ENCODE assay signal across 22 cellular contexts in genomic region chr13:23844132-23844531, GRCh38. TPM values are rescaled to one million over a fixed set of nuclear protein-coding genes. Genes with fewer than 3 reads are reported as not detected.
"Had no signal": no experiment of that assay in that cellular context is flagged by ENCODE, and none has a peak within 500 bp of the region (broad histone marks: within the 10 kb centered on the region; RNA-seq: fewer than 3 reads in every experiment).

No MANE protein-coding gene starts in this region.

- H2AFZ ChIP-seq: hepatocyte had no signal

- H3K4me2 ChIP-seq: hepatocyte had no signal

- H3K36me3 ChIP-seq: breast epithelium, thyroid gland had no signal

- H3K27me3 Mint-ChIP-seq: activated CD4-positive, alpha-beta memory T cell treated with anti-CD3 and anti-CD28 coated beads, Interleukin-2, amount 10 ng/mL, durations not matched to agents 7 days and 5 days; activated CD4-positive, alpha-beta T cell treated with anti-CD3 and anti-CD28 coated beads for 36 hours; activated naive CD4-positive, alpha-beta T cell treated with anti-CD3 and anti-CD28 coated beads, Interleukin-2, amount 10 ng/mL, durations not matched to agents 7 days and 5 days; activated T-cell treated with anti-CD3 and anti-CD28 coated beads, Interleukin-2, amount 50 U/mL, for 24 hours; naive thymus-derived CD4-positive, alpha-beta T cell had no signal

- H3K27ac ChIP-seq: breast epithelium, coronary artery, foreskin keratinocyte, hepatocyte, sigmoid colon, thyroid gland had no signal

- ATAC-seq: activated CD4-positive, alpha-beta T cell treated with anti-CD3 and anti-CD28 coated beads for 36 hours; foreskin keratinocyte; mucosa of descending colon; naive thymus-derived CD4-positive, alpha-beta T cell; WTC11 had no signal

- H3K4me3 ChIP-seq: breast epithelium, coronary artery, hepatocyte, mucosa of descending colon, sigmoid colon, thyroid gland had no signal

- H3K9me3 Mint-ChIP-seq: activated CD4-positive, alpha-beta memory T cell treated with anti-CD3 and anti-CD28 coated beads, Interleukin-2, amount 10 ng/mL, durations not matched to agents 7 days and 5 days; activated naive CD4-positive, alpha-beta T cell treated with anti-CD3 and anti-CD28 coated beads, Interleukin-2, amount 10 ng/mL, durations not matched to agents 7 days and 5 days; activated T-cell treated with anti-CD3 and anti-CD28 coated beads, Interleukin-2, amount 50 U/mL, for 24 hours; naive thymus-derived CD4-positive, alpha-beta T cell; WTC11 had no signal

- H3K4me3 Mint-ChIP-seq: activated CD4-positive, alpha-beta memory T cell treated with anti-CD3 and anti-CD28 coated beads, Interleukin-2, amount 10 ng/mL, durations not matched to agents 7 days and 5 days; activated CD4-positive, alpha-beta T cell treated with anti-CD3 and anti-CD28 coated beads for 36 hours; activated naive CD4-positive, alpha-beta T cell treated with anti-CD3 and anti-CD28 coated beads, Interleukin-2, amount 10 ng/mL, durations not matched to agents 7 days and 5 days; activated T-cell treated with anti-CD3 and anti-CD28 coated beads, Interleukin-2, amount 50 U/mL, for 24 hours; WTC11 had no signal

- H3K36me3 Mint-ChIP-seq: activated naive CD4-positive, alpha-beta T cell treated with anti-CD3 and anti-CD28 coated beads, Interleukin-2, amount 10 ng/mL, durations not matched to agents 7 days and 5 days; WTC11 had no signal

- H3K9me3 ChIP-seq: breast epithelium, mucosa of descending colon, sigmoid colon, thyroid gland had no signal

- H3K4me1 ChIP-seq: breast epithelium, thyroid gland had no signal

- H3K27ac Mint-ChIP-seq: activated CD4-positive, alpha-beta memory T cell treated with anti-CD3 and anti-CD28 coated beads, Interleukin-2, amount 10 ng/mL, durations not matched to agents 7 days and 5 days; activated CD4-positive, alpha-beta T cell treated with anti-CD3 and anti-CD28 coated beads for 36 hours; activated naive CD4-positive, alpha-beta T cell treated with anti-CD3 and anti-CD28 coated beads, Interleukin-2, amount 10 ng/mL, durations not matched to agents 7 days and 5 days; activated T-cell treated with anti-CD3 and anti-CD28 coated beads, Interleukin-2, amount 50 U/mL, for 24 hours; WTC11 had no signal

- H3K79me2 ChIP-seq: hepatocyte had no signal

- DNase-seq: activated CD4-positive, alpha-beta memory T cell treated with anti-CD3 and anti-CD28 coated beads, Interleukin-2, amount 10 ng/mL, durations not matched to agents 7 days and 5 days; activated CD4-positive, alpha-beta T cell treated with anti-CD3 and anti-CD28 coated beads for 36 hours; activated naive CD4-positive, alpha-beta T cell treated with anti-CD3 and anti-CD28 coated beads, Interleukin-2, amount 10 ng/mL, durations not matched to agents 7 days and 5 days; activated T-cell treated with anti-CD3 and anti-CD28 coated beads, Interleukin-2, amount 50 U/mL, for 24 hours; foreskin keratinocyte; mesenchymal stem cell; mucosa of descending colon; naive thymus-derived CD4-positive, alpha-beta T cell; sigmoid colon; stimulated activated CD8-positive, alpha-beta memory T cell treated with anti-CD3 and anti-CD28 coated beads, Interleukin-4, amount 100 ng/mL, for 48 hours; stimulated activated naive CD4-positive, alpha-beta T cell treated with Interleukin-2 at 50 U/mL for 16 hours; thyroid gland had no signal

- H3K27me3 ChIP-seq: breast epithelium, foreskin keratinocyte, hepatocyte, sigmoid colon, thyroid gland had no signal

RNA-seq across cellular contexts. Expression of gene C1QTNF9B, which starts 53.2 kb away (rescaled TPM):
- total RNA-seq: activated CD4-positive, alpha-beta memory T cell treated with anti-CD3 and anti-CD28 coated beads, Interleukin-2, amount 10 ng/mL, durations not matched to agents 7 days and 5 days; activated CD4-positive, alpha-beta T cell treated with anti-CD3 and anti-CD28 coated beads for 36 hours; astrocyte; epithelial cell of proximal tubule; foreskin keratinocyte; hepatocyte; lower leg skin; naive thymus-derived CD4-positive, alpha-beta T cell; renal cortical epithelial cell; sigmoid colon; subcutaneous adipose tissue; thyroid gland; ureter had no signal
